1 cellular context compared by ENCODE assay signal in the genomic region with DNA sequence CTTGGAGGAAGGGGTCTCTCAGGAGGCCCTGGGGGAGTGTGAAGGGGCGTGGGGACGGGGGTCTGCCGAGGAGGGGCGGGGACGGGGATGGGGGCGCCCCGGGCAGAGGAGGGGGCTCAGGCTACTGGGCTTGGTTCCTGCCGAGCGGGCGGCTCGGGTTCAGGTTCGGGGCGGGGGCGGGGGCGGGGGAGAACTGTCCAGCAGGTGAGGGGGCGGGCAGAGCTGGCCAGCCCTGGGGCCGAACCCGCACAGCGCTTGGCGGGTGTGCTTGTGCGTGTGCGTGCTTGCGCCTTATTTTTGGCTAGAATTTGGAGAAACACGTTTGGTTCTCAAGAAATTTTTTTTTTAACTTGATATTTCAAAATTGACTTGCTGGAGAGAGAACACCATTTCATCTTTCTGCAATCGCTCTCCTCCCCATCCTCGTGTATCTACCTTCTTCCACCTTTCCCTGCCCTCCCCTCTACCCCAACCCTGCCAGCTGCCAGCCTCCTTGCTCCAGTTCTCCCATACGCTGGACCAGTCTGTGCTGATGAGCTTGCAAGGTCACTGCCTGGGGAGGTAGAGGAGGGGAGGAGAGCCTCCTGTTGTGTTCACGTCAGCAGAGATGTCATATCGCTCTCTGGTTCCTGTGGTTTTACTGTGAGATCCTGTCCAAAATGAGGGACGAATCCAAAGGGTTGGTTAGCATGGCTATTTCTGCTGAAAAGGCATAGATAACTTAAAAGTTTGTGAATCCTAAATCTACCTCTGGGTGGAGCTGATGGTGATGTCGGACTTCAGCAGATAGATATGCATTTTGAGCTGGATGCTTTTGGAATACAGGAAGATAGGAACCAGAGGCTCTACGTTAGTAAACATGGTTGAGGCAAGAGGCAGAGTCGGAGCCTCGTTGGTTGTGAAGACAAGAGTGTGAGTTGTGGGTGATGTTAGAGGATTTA.
TF ChIP-seq lines count a peak whose summit lies in the region.

No MANE protein-coding gene starts in this region.

TF ChIP-seq in SK-N-SH treated with all-trans-retinoic acid at 6 μM for 48 hours, 23 proteins besides CTCF, POLR2A, EP300 and RAD21 (continued from another document):
- TF ChIP-seq, protein P1, sequence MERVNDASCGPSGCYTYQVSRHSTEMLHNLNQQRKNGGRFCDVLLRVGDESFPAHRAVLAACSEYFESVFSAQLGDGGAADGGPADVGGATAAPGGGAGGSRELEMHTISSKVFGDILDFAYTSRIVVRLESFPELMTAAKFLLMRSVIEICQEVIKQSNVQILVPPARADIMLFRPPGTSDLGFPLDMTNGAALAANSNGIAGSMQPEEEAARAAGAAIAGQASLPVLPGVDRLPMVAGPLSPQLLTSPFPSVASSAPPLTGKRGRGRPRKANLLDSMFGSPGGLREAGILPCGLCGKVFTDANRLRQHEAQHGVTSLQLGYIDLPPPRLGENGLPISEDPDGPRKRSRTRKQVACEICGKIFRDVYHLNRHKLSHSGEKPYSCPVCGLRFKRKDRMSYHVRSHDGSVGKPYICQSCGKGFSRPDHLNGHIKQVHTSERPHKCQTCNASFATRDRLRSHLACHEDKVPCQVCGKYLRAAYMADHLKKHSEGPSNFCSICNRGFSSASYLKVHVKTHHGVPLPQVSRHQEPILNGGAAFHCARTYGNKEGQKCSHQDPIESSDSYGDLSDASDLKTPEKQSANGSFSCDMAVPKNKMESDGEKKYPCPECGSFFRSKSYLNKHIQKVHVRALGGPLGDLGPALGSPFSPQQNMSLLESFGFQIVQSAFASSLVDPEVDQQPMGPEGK (CRISPR knock-in tag; IDR thresholded peaks at IDR 0.05; ENCODE audit: borderline replicate concordance): no peak
- no peak for TF ChIP-seq ZFP3 (CRISPR knock-in tag; IDR thresholded peaks at IDR 0.05)
- no peak for TF ChIP-seq ZC3H10 (CRISPR knock-in tag; IDR thresholded peaks at IDR 0.05)
